ENCODE assay signal across 14 cellular contexts in genomic region chr16:84356591-84357116, GRCh38. TPM values are rescaled to one million over a fixed set of nuclear protein-coding genes. Genes with fewer than 3 reads are reported as not detected.
A peak's percentile ranks its signal among the peaks of the same experiment; 100 is the strongest.
DNase-seq lines count a peak whose midpoint lies in the region; ATAC-seq, FAIRE-seq and TF ChIP-seq lines count a peak whose summit lies in the region.
"Had no signal": no experiment of that assay in that cellular context is flagged by ENCODE, and none has a peak within 500 bp of the region (broad histone marks: within the 10 kb centered on the region; RNA-seq: fewer than 3 reads in every experiment).

No MANE protein-coding gene starts in this region.

- intact Hi-C loops in MCF 10A (cut with micrococcal nuclease) = no loop called here

- H3K23ac ChIP-seq in H9 (ENCODE audit: insufficient read length, low read depth, low read length) = no peak overlapping the region

- H3K4me3 Mint-ChIP-seq in MCF 10A (ENCODE audit: unreplicated experiment) (no peak overlapping the region), astrocyte (ENCODE audit: unreplicated experiment) (no peak overlapping the region), immature natural killer cell (no peak overlapping the region), H9 (no peak overlapping the region)
- H3K4me3 Mint-ChIP-seq: activated CD4-positive, alpha-beta T cell treated with anti-CD3 and anti-CD28 coated beads for 36 hours; naive thymus-derived CD8-positive, alpha-beta T cell had no signal

- no peak overlapping the region for H4K5ac ChIP-seq in H9 (ENCODE audit: insufficient read length, low read depth, low read length)

- TF ChIP-seq CTCF in MCF 10A (IDR thresholded peaks at IDR 0.05; ENCODE audit: unreplicated experiment) (no peak), astrocyte (IDR thresholded peaks at IDR 0.05; ENCODE audit: insufficient read depth, low read depth, low read length) (no peak), lung (IDR thresholded peaks at IDR 0.05; ENCODE audit: control extremely low read depth, extremely low read depth) (no peak), H9 (conservative IDR thresholded peaks at IDR 0.05) (no peak)

- FAIRE-seq in astrocyte (lab: Jason Lieb, UNC) = no peak

- H2BK5ac ChIP-seq in H9 (ENCODE audit: insufficient read length, low read length) = no peak overlapping the region

- H3K79me2 ChIP-seq in astrocyte (ENCODE audit: insufficient read depth, low read length) = no peaks in the 10 kb centered on the region
- H3K79me2 ChIP-seq in H9 (ENCODE audit: insufficient read depth, low read length) = no peaks in the 10 kb centered on the region

- peak; percentile 52 to 79 for DNase-seq in T47D (ENCODE audit: low read depth in 1 of 2, low spot score in 1 of 2)
- DNase-seq in MCF 10A (ENCODE audit: unreplicated experiment) = no peak
- DNase-seq in astrocyte (ENCODE audit: low read depth) = peak; percentile 23
- no peak for DNase-seq in lung (ENCODE audit: low spot score)
- DNase-seq in immature natural killer cell = no peak
- DNase-seq in stimulated activated CD4-positive, alpha-beta T cell treated with anti-CD3 and anti-CD28 coated beads, Interleukin-4, amount 100 ng/mL, for 1 hour = no peak
- no peak for DNase-seq in H9
- DNase-seq: activated gamma-delta T cell treated with Interleukin-2 at 50 U/mL for 16 hours; effector memory CD4-positive, alpha-beta T cell; naive thymus-derived CD8-positive, alpha-beta T cell; NCI-H187 had no signal

- no peak overlapping the region for H3K14ac ChIP-seq in H9 (ENCODE audit: insufficient read depth, low read length)

- H3K9me3 Mint-ChIP-seq in MCF 10A (ENCODE audit: unreplicated experiment) = no peaks in the 10 kb centered on the region
- no peaks in the 10 kb centered on the region for H3K9me3 Mint-ChIP-seq in astrocyte (ENCODE audit: unreplicated experiment)
- H3K9me3 Mint-ChIP-seq in immature natural killer cell = no peaks in the 10 kb centered on the region
- no peaks in the 10 kb centered on the region; a peak in 1 of 5 replicates for H3K9me3 Mint-ChIP-seq in H9
- H3K9me3 Mint-ChIP-seq: naive thymus-derived CD8-positive, alpha-beta T cell had no signal

- no peak overlapping the region for H3T11ph ChIP-seq in H9 (ENCODE audit: low read length)

- no peak overlapping the region for H4K8ac ChIP-seq in H9 (replicated peaks; ENCODE audit: insufficient read length, low read depth, low read length)

- H3K9me3 ChIP-seq in astrocyte (ENCODE audit: insufficient read depth, low read depth, low read length) (no peaks in the 10 kb centered on the region), lung (ENCODE audit: control insufficient read depth in 2 of 2, insufficient read depth in 1 of 2, low read length in 1 of 2) (peaks cover 0 to 2% of the 10 kb centered on the region in 2 donors), H9 (ENCODE audit: control insufficient read depth, low read depth, low read length) (no peaks in the 10 kb centered on the region)

- 58 to 78% methylated on average over 11 of the region's 11 CpGs for WGBS in lung, 2 donors
- WGBS in H9 (ENCODE audit: extremely low coverage, insufficient read length, low lambda C conversion rate) = no CpG with 5 or more reads among the region's 11 CpGs

- H3K56ac ChIP-seq in H9 (ENCODE audit: insufficient read length, low read depth, low read length) = no peak overlapping the region

- H3K79me1 ChIP-seq in H9 (ENCODE audit: insufficient read depth, low read depth, low read length, poor library complexity, severe bottlenecking) = no peaks in the 10 kb centered on the region

- H3K27me3 ChIP-seq in astrocyte (ENCODE audit: insufficient read depth, low read length) (peaks cover 10% of the 10 kb centered on the region), lung (ENCODE audit: control insufficient read depth, insufficient read depth) (no peaks in the 10 kb centered on the region), H9 (ENCODE audit: insufficient read depth, low read length) (no peaks in the 10 kb centered on the region)

- no peaks in the 10 kb centered on the region for H3K23me2 ChIP-seq in H9 (ENCODE audit: insufficient read length, low read depth, low read length, poor library complexity, severe bottlenecking)

- no peak overlapping the region for H3K4me3 ChIP-seq in astrocyte (ENCODE audit: insufficient read depth, low read depth, low read length)
- H3K4me3 ChIP-seq in lung = no peak overlapping the region
- H3K4me3 ChIP-seq: SK-N-MC had no signal

- no peak overlapping the region for H4K91ac ChIP-seq in H9 (ENCODE audit: insufficient read length, low read depth, low read length)

- peaks cover 16% of the 10 kb centered on the region for H3K4me1 ChIP-seq in astrocyte (ENCODE audit: insufficient read depth, low read length)
- peaks cover 0 to 7% of the 10 kb centered on the region in 2 donors for H3K4me1 ChIP-seq in lung (ENCODE audit: control insufficient read depth in 2 of 2, insufficient read depth in 2 of 2, low read length in 2 of 2)
- H3K4me1 ChIP-seq in H9 (ENCODE audit: insufficient read depth, low read length) = no peaks in the 10 kb centered on the region

- no peak overlapping the region for H3K4ac ChIP-seq in H9 (ENCODE audit: low read depth, low read length)

- H3K9ac ChIP-seq in astrocyte (ENCODE audit: low read length) (no peak overlapping the region), H9 (ENCODE audit: extremely low read depth, insufficient read length, low read length) (no peak overlapping the region)

- in situ Hi-C loops in T47D (cut with HindIII; ENCODE audit: low pct_unique_long_range_greater_than_20kb, low sequenced_read_pairs) = no loop called here

- H2BK15ac ChIP-seq in H9 (ENCODE audit: low read depth, low read length) = no peak overlapping the region

- no peak overlapping the region for H3K27ac ChIP-seq in astrocyte (ENCODE audit: low read depth, low read length)
- H3K27ac ChIP-seq in lung (ENCODE audit: low read depth in 1 of 2, low read length in 1 of 2) = peak overlapping the region in 1 of 2 donors; percentile 27
- H3K27ac ChIP-seq in H9 (ENCODE audit: insufficient read length, low read depth, low read length) = no peak overlapping the region
- H3K27ac ChIP-seq: SK-N-MC had no signal

- H3K27me3 Mint-ChIP-seq in MCF 10A (ENCODE audit: insufficient read depth, unreplicated experiment) (no peaks in the 10 kb centered on the region), astrocyte (ENCODE audit: low read depth, unreplicated experiment) (peaks cover 33% of the 10 kb centered on the region), immature natural killer cell (ENCODE audit: low read depth in 3 of 3) (peaks cover 0 to 3% (median 2%) of the 10 kb centered on the region in 3 donors), H9 (ENCODE audit: low read depth) (peaks cover 3% of the 10 kb centered on the region)
- H3K27me3 Mint-ChIP-seq: activated CD4-positive, alpha-beta T cell treated with anti-CD3 and anti-CD28 coated beads for 36 hours; naive thymus-derived CD8-positive, alpha-beta T cell had no signal

- POLR2A ChIA-PET in MCF 10A (lab: Yijun Ruan, JAX) = interaction anchor here (1.0 to 1.7 kb wide), 2 partner anchors 12 to 99 kb away, joined by 3 to 7 read pairs; partner anchors contain the start of gene ATP2C2

- no peak overlapping the region for H2BK12ac ChIP-seq in H9 (ENCODE audit: insufficient read length, low read depth, low read length)

- H3K27ac Mint-ChIP-seq in MCF 10A (ENCODE audit: low read depth, unreplicated experiment) (no peak overlapping the region), astrocyte (ENCODE audit: unreplicated experiment) (no peak overlapping the region), immature natural killer cell (no peak overlapping the region), H9 (no peak overlapping the region; a peak in 1 of 7 replicates)
- H3K27ac Mint-ChIP-seq: activated CD4-positive, alpha-beta T cell treated with anti-CD3 and anti-CD28 coated beads for 36 hours had no signal

- no peak overlapping the region for H2AFZ ChIP-seq in astrocyte (ENCODE audit: low read depth, low read length)
- no peak overlapping the region for H2AFZ ChIP-seq in H9 (ENCODE audit: low read length)

- ATAC-seq in lung (ENCODE audit: insufficient read depth, low FRiP score) = peak; percentile 87
- no peak for ATAC-seq in GM21447 (IDR thresholded peaks at IDR 0.05; ENCODE audit: unreplicated experiment)
- ATAC-seq: naive thymus-derived CD8-positive, alpha-beta T cell had no signal

- H4K20me1 ChIP-seq in astrocyte (ENCODE audit: insufficient read depth, low read length) = peaks cover 4% of the 10 kb centered on the region
- no peaks in the 10 kb centered on the region for H4K20me1 ChIP-seq in H9 (ENCODE audit: control insufficient read depth, insufficient read depth, insufficient read length)

- H3K18ac ChIP-seq in H9 (ENCODE audit: insufficient read length, low read depth, low read length) = no peak overlapping the region

- H3K4me1 Mint-ChIP-seq in MCF 10A (ENCODE audit: insufficient read depth, unreplicated experiment) = peaks cover 31% of the 10 kb centered on the region
- H3K4me1 Mint-ChIP-seq in astrocyte (ENCODE audit: low read depth, unreplicated experiment) = peaks cover 22% of the 10 kb centered on the region
- H3K4me1 Mint-ChIP-seq in immature natural killer cell = peaks cover 0 to 3% of the 10 kb centered on the region in 2 donors
- peaks cover 17 to 28% of the 10 kb centered on the region in 2 experiments for H3K4me1 Mint-ChIP-seq in H9

- no peaks in the 10 kb centered on the region for H3K36me3 ChIP-seq in astrocyte (ENCODE audit: insufficient read depth, low read length)
- no peaks in the 10 kb centered on the region for H3K36me3 ChIP-seq in lung (ENCODE audit: control insufficient read depth in 2 of 2, insufficient read depth in 2 of 2, low read length in 2 of 2)

- no TSS peak for BruUV-seq in MCF 10A (replicated peaks; lab: Mats Ljungman, UMichigan)

- no peak overlapping the region for H2BK20ac ChIP-seq in H9 (ENCODE audit: low read depth, low read length, poor library complexity, severe bottlenecking)

- CTCF ChIA-PET in MCF 10A (lab: Yijun Ruan, JAX) = interaction anchor here (0.7 to 1.5 kb wide), 3 partner anchors 18 to 80 kb away, joined by 3 to 4 read pairs (median 3); no protein-coding TSS in a partner anchor

- peak overlapping the region; percentile 58 for H3K4me2 ChIP-seq in astrocyte (ENCODE audit: low read length)
- no peak overlapping the region for H3K4me2 ChIP-seq in H9 (ENCODE audit: insufficient read depth, insufficient read length, low read length)

- H3K36me3 Mint-ChIP-seq in MCF 10A (ENCODE audit: insufficient read depth, unreplicated experiment) = no peaks in the 10 kb centered on the region
- no peaks in the 10 kb centered on the region for H3K36me3 Mint-ChIP-seq in astrocyte (ENCODE audit: low read depth, unreplicated experiment)
- H3K36me3 Mint-ChIP-seq in immature natural killer cell = no peaks in the 10 kb centered on the region
- H3K36me3 Mint-ChIP-seq in H9 (ENCODE audit: insufficient read depth in 1 of 3, low read depth in 3 of 3) = no peaks in the 10 kb centered on the region; a peak in 1 of 7 replicates
- H3K36me3 Mint-ChIP-seq: naive thymus-derived CD8-positive, alpha-beta T cell had no signal

- H2AK5ac ChIP-seq in H9 (ENCODE audit: insufficient read length, low read length) = no peak overlapping the region

- H2BK120ac ChIP-seq in H9 (ENCODE audit: low read depth, low read length, poor library complexity, severe bottlenecking) = no peak overlapping the region

RNA-seq across cellular contexts. Expression of gene ATP2C2, which starts 11.7 kb away (rescaled TPM):
- not detected in 2 replicates for total RNA-seq in MCF 10A (2022)
- total RNA-seq in astrocyte = 0.29 and 0.41 TPM in 2 replicates
- total RNA-seq in lung = 10 to 100 TPM; 50.0 to 96.8 TPM
- 10 to 100 TPM; 21.3 to 25.0 TPM for polyA plus RNA-seq in lung
- polyA plus RNA-seq in immature natural killer cell = not detected
- 2.8 and 4.0 TPM in 2 replicates for total RNA-seq in H9 (2021)
- total RNA-seq: activated CD4-positive, alpha-beta T cell treated with anti-CD3 and anti-CD28 coated beads for 36 hours; naive thymus-derived CD8-positive, alpha-beta T cell had no signal
- polyA plus RNA-seq: naive thymus-derived CD8-positive, alpha-beta T cell had no signal

Comparison
In these comparisons a context has a peak if more than half of its experiments do, and no peak if none do; other contexts are left out.
1. DNase-seq: peak in T47D (2 of 2) and astrocyte (single experiment); none in MCF 10A (single experiment), lung (single experiment), immature natural killer cell (0 of 3), stimulated activated CD4-positive, alpha-beta T cell treated with anti-CD3 and anti-CD28 coated beads, Interleukin-4, amount 100 ng/mL, for 1 hour (single experiment) and H9 (single experiment).
2. RNA of gene ATP2C2, which starts 11.7 kb away (total RNA-seq): 50.0 to 96.8 TPM in lung; 2.8 to 4.0 TPM in H9, 0.29 to 0.41 TPM in astrocyte and not detected in MCF 10A; every median in the first group is over 10 times any median in the second.